Comparison of ENCODE assay signal across 18 cellular contexts in the genomic region with DNA sequence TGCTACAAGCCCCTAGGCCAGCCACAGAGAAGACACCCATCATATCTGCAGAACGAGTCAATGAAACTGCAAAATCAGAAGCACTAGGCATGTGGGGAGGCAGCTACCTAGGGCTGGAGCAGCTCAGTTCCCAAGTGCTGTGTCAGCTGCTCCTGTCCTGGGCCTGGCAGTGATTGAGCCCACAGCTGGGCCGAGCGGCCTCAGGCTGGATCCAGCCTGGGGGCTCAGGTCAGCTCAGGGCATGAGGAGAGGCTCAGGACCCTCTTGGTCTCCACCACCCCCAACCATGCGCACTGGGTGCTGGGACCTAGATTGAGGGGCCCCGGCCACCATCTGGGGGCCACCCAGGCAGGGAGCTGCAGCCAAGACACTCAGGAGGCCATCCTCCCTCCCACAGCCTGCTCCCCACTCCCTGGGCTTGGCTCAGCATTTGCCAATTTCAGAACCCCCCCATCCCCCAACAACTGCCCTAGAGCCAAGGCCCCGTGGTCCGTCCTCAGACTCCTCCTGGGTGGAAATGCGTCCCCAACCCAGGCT. TPM values are rescaled to one million over a fixed set of nuclear protein-coding genes. Genes with fewer than 3 reads are reported as not detected.
A peak's percentile ranks its signal among the peaks of the same experiment; 100 is the strongest.
DNase-seq lines count a peak whose midpoint lies in the region; ATAC-seq, FAIRE-seq and TF ChIP-seq lines count a peak whose summit lies in the region.
"Had no signal": no experiment of that assay in that cellular context is flagged by ENCODE, and none has a peak within 500 bp of the region (broad histone marks: within the 10 kb centered on the region; RNA-seq: fewer than 3 reads in every experiment).

No MANE protein-coding gene starts in this region.

- H2BK20ac ChIP-seq in H1 (ENCODE audit: low read length), result no peak overlapping the region

- TF ChIP-seq CTCF in CD8-positive, alpha-beta T cell (IDR thresholded peaks at IDR 0.05), result no peak
- TF ChIP-seq CTCF in H1 (IDR thresholded peaks at IDR 0.05; ENCODE audit: control extremely low read depth in 1 of 3, insufficient read depth in 1 of 3, low read depth in 1 of 3, low read length in 3 of 3) (no peak), osteoblast (IDR thresholded peaks at IDR 0.05; ENCODE audit: extremely low read depth, low read depth, low read length) (no peak), colonic mucosa (IDR thresholded peaks at IDR 0.05) (no peak)

- no peaks in the 10 kb centered on the region for H3K9me3 Mint-ChIP-seq in CD8-positive, alpha-beta T cell
- H3K9me3 Mint-ChIP-seq: activated naive CD4-positive, alpha-beta T cell treated with anti-CD3 and anti-CD28 coated beads, Interleukin-2, amount 50 U/mL, for 24 hours; mesothelial cell of epicardium had no signal

- H3K79me2 ChIP-seq in H1 (ENCODE audit: control insufficient read depth in 1 of 2, insufficient read depth in 2 of 2, low read length in 2 of 2) (no peaks in the 10 kb centered on the region), osteoblast (ENCODE audit: insufficient read depth, low read length) (no peaks in the 10 kb centered on the region)
- H3K79me2 ChIP-seq: parathyroid adenoma had no signal

- DNase-seq in CD8-positive, alpha-beta T cell, result no peak
- no peak for DNase-seq in H1 (ENCODE audit: low read depth in 1 of 2, low spot score in 2 of 2)
- DNase-seq in osteoblast (ENCODE audit: insufficient read length, low spot score, missing footprints), result peak; percentile 83
- no peak for DNase-seq in DMS153 (lab: John Stamatoyannopoulos, UW)
- no peak for DNase-seq in colonic mucosa
- DNase-seq in hippocampal formation (lab: John Stamatoyannopoulos, UW), result no peak
- DNase-seq: foreskin keratinocyte, NCI-H1092 treated with DMSO at 0.1 percent for 48 hours, NCI-H345 had no signal

- peaks cover 0 to 2% of the 10 kb centered on the region in 2 experiments for H4K20me1 ChIP-seq in H1 (replicated peaks in 1 of 2; ENCODE audit: control insufficient read depth in 1 of 2, insufficient read depth in 2 of 2, low read length in 2 of 2)
- H4K20me1 ChIP-seq in osteoblast (ENCODE audit: insufficient read depth, low read length), result no peaks in the 10 kb centered on the region

- POLR2A ChIA-PET in CD8-positive, alpha-beta T cell (lab: Charles Lee), result interaction anchor here (0.6 to 4.0 kb wide), 7 partner anchors 10 to 66 kb away, joined by 3 to 24 read pairs (median 4); partner anchors contain the start of genes LSP1 and PRR33
- POLR2A ChIA-PET in H1 (lab: Charles Lee; ENCODE audit: partially characterized antibody), result interaction anchor here (0.9 kb wide), 1 partner anchor 33 kb away, joined by 3 read pairs; no protein-coding TSS in a partner anchor

- H2AFZ ChIP-seq in H1 (ENCODE audit: low read length) (no peak overlapping the region), osteoblast (ENCODE audit: low read length) (no peak overlapping the region)
- H2AFZ ChIP-seq: parathyroid adenoma had no signal

- no peak overlapping the region for H2BK120ac ChIP-seq in H1 (replicated peaks; ENCODE audit: low read depth, low read length)

- H2BK15ac ChIP-seq in H1 (ENCODE audit: low read length), result no peak overlapping the region

- H3K36me3 ChIP-seq in CD8-positive, alpha-beta T cell (ENCODE audit: insufficient read depth, low read length), result no peaks in the 10 kb centered on the region
- H3K36me3 ChIP-seq in H1 (ENCODE audit: control insufficient read depth in 2 of 4, insufficient read depth in 4 of 4, low read length in 3 of 4), result no peaks in the 10 kb centered on the region
- H3K36me3 ChIP-seq in osteoblast (ENCODE audit: insufficient read depth, low read length), result no peaks in the 10 kb centered on the region
- H3K36me3 ChIP-seq in colonic mucosa, result no peaks in the 10 kb centered on the region
- H3K36me3 ChIP-seq: cardiac muscle cell had no signal

- H4K91ac ChIP-seq in H1 (replicated peaks; ENCODE audit: insufficient read length, low read length), result no peak overlapping the region

- no peak overlapping the region for H3K4me3 Mint-ChIP-seq in CD8-positive, alpha-beta T cell
- H3K4me3 Mint-ChIP-seq: activated naive CD4-positive, alpha-beta T cell treated with anti-CD3 and anti-CD28 coated beads, Interleukin-2, amount 50 U/mL, for 24 hours; mesothelial cell of epicardium had no signal

- H3K79me1 ChIP-seq in H1 (ENCODE audit: low read depth, low read length), result no peaks in the 10 kb centered on the region

- H2AK5ac ChIP-seq in H1 (ENCODE audit: low read depth, low read length), result no peak overlapping the region

- H2BK5ac ChIP-seq in H1 (ENCODE audit: low read depth, low read length), result no peak overlapping the region

- H3K9me3 ChIP-seq in CD8-positive, alpha-beta T cell (ENCODE audit: low read length), result no peaks in the 10 kb centered on the region
- H3K9me3 ChIP-seq in H1 (ENCODE audit: insufficient read depth in 2 of 2, low read depth in 1 of 2, low read length in 1 of 2) (no peaks in the 10 kb centered on the region), osteoblast (ENCODE audit: low read depth, low read length) (no peaks in the 10 kb centered on the region), colonic mucosa (no peaks in the 10 kb centered on the region)

- H3K4me3 ChIP-seq in CD8-positive, alpha-beta T cell (ENCODE audit: low read depth, low read length), result no peak overlapping the region
- no peak overlapping the region for H3K4me3 ChIP-seq in H1 (ENCODE audit: extremely low read depth in 1 of 4, insufficient read depth in 2 of 4, low read depth in 3 of 4, low read length in 4 of 4)
- H3K4me3 ChIP-seq in osteoblast (ENCODE audit: insufficient read depth, low read length), result no peak overlapping the region
- no peak overlapping the region for H3K4me3 ChIP-seq in colonic mucosa
- H3K4me3 ChIP-seq: cardiac muscle cell had no signal

- no peak overlapping the region for H3K56ac ChIP-seq in H1 (replicated peaks; ENCODE audit: insufficient read length, low read depth, low read length)

- WGBS in H1 (ENCODE audit: extremely low coverage in 1 of 2, insufficient coverage in 1 of 2, insufficient read length in 1 of 2, insufficient replicate concordance in 2 of 2, low coverage in 1 of 2, low lambda C conversion rate in 2 of 2, missing lambda C conversion rate in 1 of 2), 2 experiments, result 100% methylated on average over 4 of the region's 8 CpGs; no CpG with 5 or more reads in 1 of the 2 experiments

- no peak overlapping the region for H3K4ac ChIP-seq in H1 (replicated peaks; ENCODE audit: insufficient read length, low read depth, low read length)

- no peak overlapping the region for H3K18ac ChIP-seq in H1 (ENCODE audit: extremely low read depth, low read length)

- peaks cover 23% of the 10 kb centered on the region for H3K4me1 Mint-ChIP-seq in CD8-positive, alpha-beta T cell (ENCODE audit: low read depth)

- intact Hi-C loops in CD8-positive, alpha-beta T cell (cut with DNase I, micrococcal nuclease), result loop anchor here in 1 of 2 experiments (1.0 to 10.0 kb wide), 3 partner anchors 24 to 238 kb away; no protein-coding TSS in a partner anchor
- intact Hi-C loops in colonic mucosa (cut with DNase I), result loop anchor here (1.0 kb wide), 1 partner anchor 24 kb away; no protein-coding TSS in a partner anchor

- H2BK12ac ChIP-seq in H1 (ENCODE audit: low read depth, low read length), result no peak overlapping the region

- H3K27me3 ChIP-seq in CD8-positive, alpha-beta T cell (ENCODE audit: insufficient read depth, low read length), result no peaks in the 10 kb centered on the region
- no peaks in the 10 kb centered on the region for H3K27me3 ChIP-seq in H1 (replicated peaks in 1 of 4; ENCODE audit: control insufficient read depth in 3 of 4, extremely low read depth in 1 of 4, insufficient read depth in 3 of 4, low read length in 3 of 4)
- peaks cover 3% of the 10 kb centered on the region for H3K27me3 ChIP-seq in osteoblast (ENCODE audit: insufficient read depth, low read length)
- no peaks in the 10 kb centered on the region for H3K27me3 ChIP-seq in colonic mucosa
- H3K27me3 ChIP-seq: cardiac muscle cell had no signal

- peaks cover 11% of the 10 kb centered on the region for H3K27me3 Mint-ChIP-seq in CD8-positive, alpha-beta T cell (ENCODE audit: low read depth)

- TF ChIP-seq EP300 in H1 (IDR thresholded peaks at IDR 0.05; ENCODE audit: borderline replicate concordance in 1 of 2, low read depth in 2 of 2, low read length in 2 of 2), result no peak

- H3K14ac ChIP-seq in H1 (ENCODE audit: insufficient read length), result no peak overlapping the region

- peaks cover 6% of the 10 kb centered on the region for H3K4me1 ChIP-seq in CD8-positive, alpha-beta T cell (ENCODE audit: insufficient read depth, low read length)
- H3K4me1 ChIP-seq in H1 (replicated peaks in 1 of 4; ENCODE audit: control insufficient read depth in 3 of 4, insufficient read depth in 4 of 4, low read length in 3 of 4), result peaks cover 0 to 3% (median 3%) of the 10 kb centered on the region in 4 experiments; a peak in 4 of 7 replicates
- H3K4me1 ChIP-seq in osteoblast (ENCODE audit: insufficient read depth, low read length), result peaks cover 4% of the 10 kb centered on the region
- H3K4me1 ChIP-seq in colonic mucosa, result no peaks in the 10 kb centered on the region
- H3K4me1 ChIP-seq: foreskin keratinocyte, parathyroid adenoma had no signal

- FAIRE-seq in H1 (lab: Jason Lieb, UNC), result no peak
- FAIRE-seq: HepG2 had no signal

- TF ChIP-seq RAD21 in H1 (IDR thresholded peaks at IDR 0.05 in 1 of 2, conservative IDR thresholded peaks at IDR 0.05 in 1 of 2; ENCODE audit: low read depth in 2 of 2, low read length in 2 of 2), result no peak

- no peak for ATAC-seq in CD8-positive, alpha-beta T cell
- ATAC-seq in GM21723 (IDR thresholded peaks at IDR 0.05; ENCODE audit: unreplicated experiment) (peak; percentile 19), GM18861 (IDR thresholded peaks at IDR 0.05; ENCODE audit: unreplicated experiment) (no peak)

- H3K36me3 Mint-ChIP-seq in CD8-positive, alpha-beta T cell, result no peaks in the 10 kb centered on the region
- H3K36me3 Mint-ChIP-seq: activated naive CD4-positive, alpha-beta T cell treated with anti-CD3 and anti-CD28 coated beads, Interleukin-2, amount 50 U/mL, for 24 hours; mesothelial cell of epicardium had no signal

- CTCF ChIA-PET in CD8-positive, alpha-beta T cell (lab: Charles Lee), result interaction anchor here (0.5 to 2.3 kb wide), 6 partner anchors 15 to 1092 kb away, joined by 3 to 14 read pairs (median 4); partner anchors contain the start of gene PRR33
- CTCF ChIA-PET in H1 (lab: Charles Lee; ENCODE audit: partially characterized antibody), result interaction anchor here (0.7 to 4.4 kb wide), 34 partner anchors 10 to 267 kb away, joined by 3 to 47 read pairs (median 4); partner anchors contain the start of genes PRR33 and SYT8

- H3K4me2 ChIP-seq in H1 (ENCODE audit: insufficient read depth in 1 of 2, low read depth in 2 of 2, low read length in 2 of 2) (no peak overlapping the region), osteoblast (ENCODE audit: insufficient read depth, low read length) (no peak overlapping the region)

- H3K9ac ChIP-seq in H1 (replicated peaks in 1 of 4; ENCODE audit: extremely low read depth in 1 of 4, low read depth in 3 of 4, low read length in 3 of 4) (no peak overlapping the region), colonic mucosa (ENCODE audit: low read depth in 2 of 2, low read length in 2 of 2) (no peak overlapping the region)
- H3K9ac ChIP-seq: parathyroid adenoma had no signal

- peaks cover 5% of the 10 kb centered on the region; the same call in 1 of the 2 replicates for H3K23me2 ChIP-seq in H1 (ENCODE audit: low read depth, low read length)

- peak overlapping the region; percentile 74 for H4K8ac ChIP-seq in H1 (ENCODE audit: extremely low read depth, insufficient read depth, low read length)

- peak overlapping the region; percentile 52 for H3K27ac Mint-ChIP-seq in CD8-positive, alpha-beta T cell
- H3K27ac Mint-ChIP-seq: activated naive CD4-positive, alpha-beta T cell treated with anti-CD3 and anti-CD28 coated beads, Interleukin-2, amount 50 U/mL, for 24 hours; mesothelial cell of epicardium had no signal

- H3K27ac ChIP-seq in CD8-positive, alpha-beta T cell (ENCODE audit: low read depth, low read length), result no peak overlapping the region
- H3K27ac ChIP-seq in H1 (ENCODE audit: low read depth, low read length), result no peak overlapping the region
- H3K27ac ChIP-seq in osteoblast (ENCODE audit: low read depth, low read length), result no peak overlapping the region
- no peak overlapping the region for H3K27ac ChIP-seq in colonic mucosa
- H3K27ac ChIP-seq: cardiac muscle cell, foreskin keratinocyte, parathyroid adenoma had no signal

- no peak overlapping the region for H4K5ac ChIP-seq in H1 (ENCODE audit: insufficient read length, low read depth, low read length)

- H3K23ac ChIP-seq in H1 (ENCODE audit: insufficient read length), result no peak overlapping the region

- TF ChIP-seq POLR2A in H1 (IDR thresholded peaks at IDR 0.05; ENCODE audit: control extremely low read depth in 1 of 2, low read depth in 2 of 2, low read length in 2 of 2), result no peak

RNA-seq across cellular contexts. Expression of gene TNNT3, which starts 2.4 kb away (rescaled TPM):
- total RNA-seq in CD8-positive, alpha-beta T cell, result 10 to 100 TPM; 18.6 to 19.2 TPM
- not detected in 2 replicates for total RNA-seq in H1 (2021; fragmentation: NEBNext Ultra II Directional; extraction: Animal tissue kit (Norgen Biotek cat#: 25700))
- polyA plus RNA-seq in H1 (2011; rRNA removed), result not detected in 2 replicates
- not detected for polyA plus RNA-seq in H1 (2011; cell fraction: cytosol; rRNA removed)
- not detected for polyA plus RNA-seq in H1 (2011; cell fraction: nucleus; rRNA removed)
- polyA plus RNA-seq in H1 (2012, experiment 1 of 2), result not detected in 4 replicates
- not detected for polyA plus RNA-seq in H1 (2012, experiment 2 of 2)
- polyA plus RNA-seq in H1 (2013, experiment 1 of 2), result 0.14 TPM
- not detected for polyA plus RNA-seq in H1 (2013, experiment 2 of 2)
- not detected in 2 replicates for polyA minus RNA-seq in H1 (2011; rRNA and poly(A)+ RNA removed)
- polyA minus RNA-seq in H1 (2011; cell fraction: cytosol; rRNA and poly(A)+ RNA removed), result not detected
- not detected for polyA minus RNA-seq in H1 (2011; cell fraction: nucleus; rRNA and poly(A)+ RNA removed)
- not detected in 2 replicates for total RNA-seq in osteoblast
- total RNA-seq in colonic mucosa, result under 1 TPM in 1 of 2 donors, not detected in 1; 0.72 TPM
- total RNA-seq: Daoy, foreskin keratinocyte, HepG2 had no signal
- polyA plus RNA-seq: BJ, foreskin keratinocyte, HepG2 had no signal

RNA-seq across cellular contexts. Expression of gene PRR33, which starts 25.4 kb away (rescaled TPM):
- not detected for total RNA-seq in CD8-positive, alpha-beta T cell
- not detected in 2 replicates for total RNA-seq in H1 (2021; fragmentation: NEBNext Ultra II Directional; extraction: Animal tissue kit (Norgen Biotek cat#: 25700))
- 0.02 and 0.08 TPM in 2 replicates for polyA plus RNA-seq in H1 (2011; rRNA removed)
- 0.03 TPM for polyA plus RNA-seq in H1 (2011; cell fraction: cytosol; rRNA removed)
- 0.04 TPM for polyA plus RNA-seq in H1 (2011; cell fraction: nucleus; rRNA removed)
- polyA plus RNA-seq in H1 (2012, experiment 1 of 2), result 0.06 TPM in 1 of 4 replicates, not detected in the others
- polyA plus RNA-seq in H1 (2012, experiment 2 of 2), result not detected
- 0.02 TPM for polyA plus RNA-seq in H1 (2013, experiment 1 of 2)
- 0.02 TPM for polyA plus RNA-seq in H1 (2013, experiment 2 of 2)
- not detected in 2 replicates for polyA minus RNA-seq in H1 (2011; rRNA and poly(A)+ RNA removed)
- not detected for polyA minus RNA-seq in H1 (2011; cell fraction: cytosol; rRNA and poly(A)+ RNA removed)
- polyA minus RNA-seq in H1 (2011; cell fraction: nucleus; rRNA and poly(A)+ RNA removed), result not detected
- not detected in 2 replicates for total RNA-seq in osteoblast
- total RNA-seq in colonic mucosa, result not detected
- total RNA-seq: cardiac muscle cell, Daoy, foreskin keratinocyte, HepG2, mesothelial cell of epicardium had no signal
- polyA plus RNA-seq: BJ, cardiac muscle cell, foreskin keratinocyte, HepG2 had no signal

RNA-seq across cellular contexts. Expression of gene MRPL23, which starts 30.1 kb away (rescaled TPM):
- 10 to 100 TPM; 31.4 to 31.7 TPM for total RNA-seq in CD8-positive, alpha-beta T cell
- total RNA-seq in H1 (2021; fragmentation: NEBNext Ultra II Directional; extraction: Animal tissue kit (Norgen Biotek cat#: 25700)), result 86.0 and 86.4 TPM in 2 replicates
- polyA plus RNA-seq in H1 (2011; rRNA removed), result 244 and 281 TPM in 2 replicates
- 212 TPM for polyA plus RNA-seq in H1 (2011; cell fraction: cytosol; rRNA removed)
- polyA plus RNA-seq in H1 (2011; cell fraction: nucleus; rRNA removed), result 155 TPM
- polyA plus RNA-seq in H1 (2012, experiment 1 of 2), result 93.5 to 140 TPM (median 122 TPM) in 4 replicates
- 130 TPM for polyA plus RNA-seq in H1 (2012, experiment 2 of 2)
- polyA plus RNA-seq in H1 (2013, experiment 1 of 2), result 104 TPM
- 109 TPM for polyA plus RNA-seq in H1 (2013, experiment 2 of 2)
- 35.1 and 53.0 TPM in 2 replicates for polyA minus RNA-seq in H1 (2011; rRNA and poly(A)+ RNA removed)
- 58.9 TPM for polyA minus RNA-seq in H1 (2011; cell fraction: cytosol; rRNA and poly(A)+ RNA removed)
- 60.1 TPM for polyA minus RNA-seq in H1 (2011; cell fraction: nucleus; rRNA and poly(A)+ RNA removed)
- 84.9 and 94.5 TPM in 2 replicates for total RNA-seq in osteoblast
- total RNA-seq in colonic mucosa, result 100 to 1,000 TPM in 1 of 2 donors, 10 to 100 TPM in 1; 89.4 to 140 TPM

Comparison
In these comparisons a context has a peak if more than half of its experiments do, and no peak if none do; other contexts are left out.
1. RNA of gene TNNT3, which starts 2.4 kb away (total RNA-seq): 18.6 to 19.2 TPM in CD8-positive, alpha-beta T cell; 0.72 TPM in colonic mucosa, not detected in H1 and not detected in osteoblast; every median in the first group is over 10 times any median in the second.